8 cellular contexts compared by ENCODE assay signal in genomic region chr7:44748042-44748947, GRCh38. TPM values are rescaled to one million over a fixed set of nuclear protein-coding genes. Genes with fewer than 3 reads are reported as not detected.
DNase-seq lines count a peak whose midpoint lies in the region; ATAC-seq and TF ChIP-seq lines count a peak whose summit lies in the region.

A gene with protein sequence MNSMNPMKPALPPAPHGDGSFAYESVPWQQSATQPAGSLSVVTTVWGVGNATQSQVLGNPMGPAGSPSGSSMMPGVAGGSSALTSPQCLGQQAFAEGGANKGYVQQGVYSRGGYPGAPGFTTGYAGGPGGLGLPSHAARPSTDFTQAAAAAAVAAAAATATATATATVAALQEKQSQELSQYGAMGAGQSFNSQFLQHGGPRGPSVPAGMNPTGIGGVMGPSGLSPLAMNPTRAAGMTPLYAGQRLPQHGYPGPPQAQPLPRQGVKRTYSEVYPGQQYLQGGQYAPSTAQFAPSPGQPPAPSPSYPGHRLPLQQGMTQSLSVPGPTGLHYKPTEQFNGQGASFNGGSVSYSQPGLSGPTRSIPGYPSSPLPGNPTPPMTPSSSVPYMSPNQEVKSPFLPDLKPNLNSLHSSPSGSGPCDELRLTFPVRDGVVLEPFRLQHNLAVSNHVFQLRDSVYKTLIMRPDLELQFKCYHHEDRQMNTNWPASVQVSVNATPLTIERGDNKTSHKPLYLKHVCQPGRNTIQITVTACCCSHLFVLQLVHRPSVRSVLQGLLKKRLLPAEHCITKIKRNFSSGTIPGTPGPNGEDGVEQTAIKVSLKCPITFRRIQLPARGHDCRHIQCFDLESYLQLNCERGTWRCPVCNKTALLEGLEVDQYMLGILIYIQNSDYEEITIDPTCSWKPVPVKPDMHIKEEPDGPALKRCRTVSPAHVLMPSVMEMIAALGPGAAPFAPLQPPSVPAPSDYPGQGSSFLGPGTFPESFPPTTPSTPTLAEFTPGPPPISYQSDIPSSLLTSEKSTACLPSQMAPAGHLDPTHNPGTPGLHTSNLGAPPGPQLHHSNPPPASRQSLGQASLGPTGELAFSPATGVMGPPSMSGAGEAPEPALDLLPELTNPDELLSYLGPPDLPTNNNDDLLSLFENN (plus strand): TSS chr7:44748847. CDS start chr7:44756250, 7,403 bp downstream.

- H3K79me2 ChIP-seq in KMS-11 (ENCODE audit: insufficient read depth, low read depth), result peaks cover 37% of the 10 kb centered on the region

- H3K36me3 ChIP-seq in KMS-11 (ENCODE audit: insufficient read depth) (no peaks in the 10 kb centered on the region), Panc1 (ENCODE audit: control insufficient read depth, insufficient read depth, low read length) (no peaks in the 10 kb centered on the region), muscle layer of colon (ENCODE audit: insufficient read depth, low read length) (peaks cover 7% of the 10 kb centered on the region)

- H3K27ac ChIP-seq in KMS-11 (peak within 1 kb of the TSS; percentile 91), Panc1 (ENCODE audit: low read length) (peak within 1 kb of the TSS; percentile 99), muscle layer of colon (ENCODE audit: low read depth, low read length) (peak within 1 kb of the TSS; percentile 93)

- H3K9me3 ChIP-seq in Panc1 (ENCODE audit: control insufficient read depth, insufficient read depth, low read depth, low read length) (no peaks in the 10 kb centered on the region), muscle layer of colon (ENCODE audit: low read length) (no peaks in the 10 kb centered on the region)

- intact Hi-C loops in Panc1 (cut with micrococcal nuclease; ENCODE audit: unreplicated experiment), result no loop called here

- H2AFZ ChIP-seq in KMS-11 (ENCODE audit: low read depth), result peak within 1 kb of the TSS; percentile 92

- peak within 1 kb of the TSS; percentile 95 for H3K4me2 ChIP-seq in KMS-11

- DNase-seq in DMS153 treated with DMSO at 0.1 percent for 48 hours (lab: John Stamatoyannopoulos, UW; ENCODE audit: unreplicated experiment) (peak; percentile 83), Panc1 (ENCODE audit: low read depth, low spot score) (no peak)
- peak; percentile 93 to 94 for DNase-seq in activated T-cell treated with anti-CD3 and anti-CD28 coated beads, Interleukin-2, amount 50 U/mL, for 48 hours
- peak; percentile 90 to 91 for DNase-seq in stimulated activated CD8-positive, alpha-beta memory T cell treated with anti-CD3 and anti-CD28 coated beads, Interleukin-7, amount 100 ng/mL, for 1 hour (ENCODE audit: low read depth in 2 of 2)

- H3K27me3 ChIP-seq in KMS-11 (ENCODE audit: insufficient read depth, low read depth), result no peaks in the 10 kb centered on the region
- no peaks in the 10 kb centered on the region for H3K27me3 ChIP-seq in Panc1 (ENCODE audit: control insufficient read depth, insufficient read depth, low read length)
- no peaks in the 10 kb centered on the region for H3K27me3 ChIP-seq in muscle layer of colon (ENCODE audit: control insufficient read depth in 1 of 2, insufficient read depth in 2 of 2, low read length in 2 of 2)

- peaks cover 43% of the 10 kb centered on the region for H3K4me1 ChIP-seq in KMS-11 (ENCODE audit: low read depth, poor library complexity, severe bottlenecking)
- peaks cover 36% of the 10 kb centered on the region for H3K4me1 ChIP-seq in Panc1 (ENCODE audit: control insufficient read depth, insufficient read depth, low read length)
- H3K4me1 ChIP-seq in muscle layer of colon (ENCODE audit: insufficient read depth, low read length), result peaks cover 20% of the 10 kb centered on the region

- in situ Hi-C loops in Panc1 (cut with HindIII; ENCODE audit: low pct_unique_long_range_greater_than_20kb, low sequenced_read_pairs), result no loop called here

- H3K9ac ChIP-seq in KMS-11 (peak within 1 kb of the TSS; percentile 60), muscle layer of colon (ENCODE audit: low read length) (peak within 1 kb of the TSS; percentile 51)

- no peaks in the 10 kb centered on the region for H4K20me1 ChIP-seq in KMS-11 (ENCODE audit: insufficient read depth)

- CTCF ChIA-PET in Panc1 (lab: Charles Lee), result interaction anchor here (0.7 to 0.8 kb wide), 2 partner anchors 50 to 180 kb away, joined by 3 to 5 read pairs; no protein-coding TSS in a partner anchor

- TF ChIP-seq CTCF in KMS-11 (conservative IDR thresholded peaks at IDR 0.05; ENCODE audit: low read depth, low read length) (no peak), Panc1 (IDR thresholded peaks at IDR 0.05) (no peak)

- no peak within 1 kb of the TSS for H3K4me3 ChIP-seq in KMS-11 (IDR thresholded peaks at IDR 0.05; ENCODE audit: insufficient read depth, low read depth, low read length)
- peak within 1 kb of the TSS; percentile 64 to 80 for H3K4me3 ChIP-seq in Panc1 (ENCODE audit: low read depth in 2 of 2, low read length in 2 of 2)
- peak within 1 kb of the TSS; percentile 64 to 83 for H3K4me3 ChIP-seq in muscle layer of colon (ENCODE audit: low read depth in 1 of 2, low read length in 2 of 2)

- ATAC-seq in GM21717 (IDR thresholded peaks at IDR 0.05; ENCODE audit: unreplicated experiment), result peak; percentile 54
- ATAC-seq in Panc1, result peak; percentile 92
- peak; percentile 97 for ATAC-seq in esophagus mucosa

- POLR2A ChIA-PET in Panc1 (lab: Charles Lee), result interaction anchor here (0.5 to 0.7 kb wide), 4 partner anchors 46 to 178 kb away, joined by 3 to 5 read pairs (median 3); no protein-coding TSS in a partner anchor

- BruUV-seq in Panc1 (replicated peaks; lab: Mats Ljungman, UMichigan), result no TSS peak

RNA-seq across cellular contexts. Expression of the gene that starts here (rescaled TPM):
- total RNA-seq in Panc1 (2021; ENCODE audit: unreplicated experiment) (137 TPM), esophagus mucosa (34.0 TPM)
- polyA plus RNA-seq in Panc1 (2012; ENCODE audit: insufficient read length), result 108 TPM
